11 cellular contexts compared by ENCODE assay signal in the genomic region with DNA sequence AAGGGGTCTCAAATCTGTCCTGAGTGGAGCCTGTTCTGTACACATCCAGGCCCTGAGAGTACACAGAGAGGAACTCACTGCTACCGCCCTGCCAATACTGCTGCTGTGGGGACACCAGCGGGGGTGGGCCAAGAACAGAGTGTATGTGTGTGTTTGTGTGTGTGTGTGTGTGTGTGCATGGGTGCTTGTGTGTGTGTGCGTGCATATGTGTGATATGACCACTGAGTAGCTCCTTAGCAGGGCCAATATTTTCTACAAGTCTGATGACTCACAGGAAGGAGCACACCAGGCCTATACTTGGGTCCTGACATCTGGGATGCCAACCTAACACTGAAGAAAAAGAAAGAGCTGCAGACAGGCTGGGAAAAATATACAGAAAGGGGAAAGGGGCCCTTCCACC. TPM values are rescaled to one million over a fixed set of nuclear protein-coding genes. Genes with fewer than 3 reads are reported as not detected.
DNase-seq lines count a peak whose midpoint lies in the region; ATAC-seq and TF ChIP-seq lines count a peak whose summit lies in the region.
"Had no signal": no experiment of that assay in that cellular context is flagged by ENCODE, and none has a peak within 500 bp of the region (broad histone marks: within the 10 kb centered on the region; RNA-seq: fewer than 3 reads in every experiment).

No MANE protein-coding gene starts in this region.

- H3K4me3 Mint-ChIP-seq in nephron progenitor cell: no peak overlapping the region
- no peak overlapping the region for H3K4me3 Mint-ChIP-seq in WTC11
- H3K4me3 Mint-ChIP-seq: activated CD4-positive, alpha-beta T cell treated with anti-CD3 and anti-CD28 coated beads, Interleukin-2, amount 10 ng/mL, durations not matched to agents 7 days and 5 days had no signal

- H3K4me3 ChIP-seq in fibroblast of lung (replicated peaks in 1 of 4; ENCODE audit: control extremely low read depth in 1 of 4, insufficient read depth in 1 of 4, low read depth in 3 of 4, low read length in 4 of 4): peak overlapping the region in 2 of 4 experiments; percentile 48 to 50

- ATAC-seq in omental fat pad (ENCODE audit: low FRiP score) (no peak), WTC11 (no peak), HG02973 (IDR thresholded peaks at IDR 0.05; ENCODE audit: unreplicated experiment) (no peak)

- H3K9me3 ChIP-seq in fibroblast of lung (ENCODE audit: control insufficient read depth, insufficient read depth, low read depth, low read length): no peaks in the 10 kb centered on the region

- CTCF ChIA-PET in RWPE1 (lab: Yijun Ruan, JAX) (interaction anchor here (0.6 kb wide), 1 partner anchor 39 kb away, joined by 3 read pairs; no protein-coding TSS in a partner anchor), WTC11 (lab: Charles Lee) (no interaction called here)

- no peaks in the 10 kb centered on the region for H3K79me2 ChIP-seq in fibroblast of lung (ENCODE audit: control insufficient read depth, insufficient read depth, low read length)

- no peak overlapping the region for H3K9ac ChIP-seq in fibroblast of lung (ENCODE audit: insufficient read depth, low read length)

- H3K4me1 ChIP-seq in fibroblast of lung (ENCODE audit: control insufficient read depth, extremely low read depth, insufficient read depth, low read length): peaks cover 29% of the 10 kb centered on the region

- H3K36me3 ChIP-seq in fibroblast of lung (ENCODE audit: control insufficient read depth, insufficient read depth, low read length): no peaks in the 10 kb centered on the region

- H3K9me3 Mint-ChIP-seq in nephron progenitor cell: no peaks in the 10 kb centered on the region
- no peaks in the 10 kb centered on the region for H3K9me3 Mint-ChIP-seq in WTC11
- H3K9me3 Mint-ChIP-seq: activated CD4-positive, alpha-beta T cell treated with anti-CD3 and anti-CD28 coated beads, Interleukin-2, amount 10 ng/mL, durations not matched to agents 7 days and 5 days had no signal

- no peak for TF ChIP-seq CTCF in RWPE1 (conservative IDR thresholded peaks at IDR 0.05; ENCODE audit: low read depth)
- no peak for TF ChIP-seq CTCF in fibroblast of lung (conservative IDR thresholded peaks at IDR 0.05 in 1 of 2, IDR thresholded peaks at IDR 0.05 in 1 of 2; ENCODE audit: low read depth in 1 of 2, low read length in 2 of 2)
- TF ChIP-seq CTCF in omental fat pad (IDR thresholded peaks at IDR 0.05): no peak
- no peak for TF ChIP-seq CTCF in nephron progenitor cell (IDR thresholded peaks at IDR 0.05)
- no peak for TF ChIP-seq CTCF in WTC11 (IDR thresholded peaks at IDR 0.05)

- H3K4me1 Mint-ChIP-seq in nephron progenitor cell (peaks cover 7% of the 10 kb centered on the region), WTC11 (peaks cover 14% of the 10 kb centered on the region)

- peak overlapping the region; percentile 100 for H3K27ac ChIP-seq in RWPE1
- peak overlapping the region; percentile 62 for H3K27ac ChIP-seq in fibroblast of lung (ENCODE audit: insufficient read depth, low read length)

- peak overlapping the region; percentile 84 for H3K4me2 ChIP-seq in fibroblast of lung (ENCODE audit: extremely low read depth, insufficient read depth, low read length)

- no peaks in the 10 kb centered on the region for H4K20me1 ChIP-seq in fibroblast of lung (ENCODE audit: control insufficient read depth, extremely low read depth, insufficient read depth, low read length)

- DNase-seq in H4 (ENCODE audit: low spot score): peak; percentile 33
- DNase-seq in RWPE1 (ENCODE audit: low spot score): no peak
- peak in 1 of 2 donors; percentile 44 for DNase-seq in fibroblast of lung (ENCODE audit: low read depth in 2 of 2)
- DNase-seq in stimulated activated CD8-positive, alpha-beta memory T cell treated with anti-CD3 and anti-CD28 coated beads, Interleukin-4, amount 100 ng/mL, for 48 hours: peak; percentile 18
- DNase-seq in omental fat pad (ENCODE audit: low spot score): no peak
- DNase-seq in nephron progenitor cell: no peak
- no peak for DNase-seq in WTC11 (ENCODE audit: low spot score)
- DNase-seq: islet precursor cell, NCI-H774 had no signal

- no peak overlapping the region for H2AFZ ChIP-seq in fibroblast of lung (ENCODE audit: low read length)

- H3K27ac Mint-ChIP-seq in nephron progenitor cell (no peak overlapping the region), WTC11 (no peak overlapping the region)

- H3K36me3 Mint-ChIP-seq in nephron progenitor cell (ENCODE audit: low read depth) (no peaks in the 10 kb centered on the region), WTC11 (no peaks in the 10 kb centered on the region)

- POLR2A ChIA-PET in RWPE1 (lab: Yijun Ruan, JAX; ENCODE audit: low non-redundant PET): no interaction called here
- POLR2A ChIA-PET in WTC11 (lab: Charles Lee): no interaction called here

- H3K27me3 ChIP-seq in fibroblast of lung (ENCODE audit: control insufficient read depth, insufficient read depth, low read length): no peaks in the 10 kb centered on the region

- H3K27me3 Mint-ChIP-seq in nephron progenitor cell (ENCODE audit: low read depth, poor library complexity) (peaks cover 74% of the 10 kb centered on the region), WTC11 (ENCODE audit: low read depth) (peaks cover 11% of the 10 kb centered on the region)

TF ChIP-seq in WTC11, 78 proteins besides CTCF, POLR2A, EP300 and RAD21 (continues in another document):
- no peak for TF ChIP-seq PREB (CRISPR knock-in tag; IDR thresholded peaks at IDR 0.05; ENCODE audit: borderline replicate concordance)
- TF ChIP-seq ZNF263 (CRISPR knock-in tag; IDR thresholded peaks at IDR 0.05; ENCODE audit: low read depth): no peak
- no peak for TF ChIP-seq SMAD3 (CRISPR knock-in tag; IDR thresholded peaks at IDR 0.05; ENCODE audit: borderline replicate concordance)
- TF ChIP-seq ATF6 (CRISPR knock-in tag; IDR thresholded peaks at IDR 0.05): no peak
- TF ChIP-seq ZNF416 (CRISPR knock-in tag; IDR thresholded peaks at IDR 0.05): no peak

RNA-seq across cellular contexts. Expression of gene RAET1E, which starts 1.4 kb away (rescaled TPM):
- not detected in 2 replicates for total RNA-seq in H4 (2014; rRNA removed; shearing (Covaris generic))
- total RNA-seq in fibroblast of lung (0.51 and 1.5 TPM in 2 replicates), omental fat pad (10 to 100 TPM in 1 of 4 donors, 1 to 10 TPM in 3; 1.4 to 17.5 (median 2.7) TPM), WTC11 (2021) (not detected in 3 replicates)
- polyA plus RNA-seq in fibroblast of lung: 0.12 and 0.70 TPM in 2 replicates
- polyA plus RNA-seq in fibroblast of lung (2012): 0.13 and 0.89 TPM in 2 replicates
- 0.63 TPM in 1 of 2 replicates, not detected in the other for polyA minus RNA-seq in fibroblast of lung (ENCODE audit: low replicate concordance)
- total RNA-seq: activated CD4-positive, alpha-beta T cell treated with anti-CD3 and anti-CD28 coated beads, Interleukin-2, amount 10 ng/mL, durations not matched to agents 7 days and 5 days had no signal

RNA-seq across cellular contexts. Expression of gene RAET1G, which starts 26.4 kb away (rescaled TPM):
- not detected in 2 replicates for total RNA-seq in H4 (2014; rRNA removed; shearing (Covaris generic))
- total RNA-seq in fibroblast of lung (3.3 and 8.8 TPM in 2 replicates), omental fat pad (10 to 100 TPM in 2 of 4 donors, 1 to 10 TPM in 1, not detected in 1; 3.6 to 19.5 (median 10.8) TPM), WTC11 (2021) (not detected in 3 replicates)
- 3.3 and 8.9 TPM in 2 replicates for polyA plus RNA-seq in fibroblast of lung
- polyA plus RNA-seq in fibroblast of lung (2012): 3.7 and 9.9 TPM in 2 replicates
- 1.8 and 10.8 TPM in 2 replicates for polyA minus RNA-seq in fibroblast of lung (ENCODE audit: low replicate concordance)
- total RNA-seq: activated CD4-positive, alpha-beta T cell treated with anti-CD3 and anti-CD28 coated beads, Interleukin-2, amount 10 ng/mL, durations not matched to agents 7 days and 5 days had no signal

RNA-seq across cellular contexts. Expression of gene LRP11, which starts 32.3 kb away (rescaled TPM):
- total RNA-seq in H4 (2014; rRNA removed; shearing (Covaris generic)): 36.8 and 37.0 TPM in 2 replicates
- total RNA-seq in fibroblast of lung (54.7 and 89.5 TPM in 2 replicates), omental fat pad (10 to 100 TPM; 30.5 to 39.4 (median 33.5) TPM), WTC11 (2021) (19.8 to 22.5 TPM (median 22.2 TPM) in 3 replicates)
- 43.3 and 58.4 TPM in 2 replicates for polyA plus RNA-seq in fibroblast of lung
- 31.4 and 42.5 TPM in 2 replicates for polyA plus RNA-seq in fibroblast of lung (2012)
- polyA minus RNA-seq in fibroblast of lung (ENCODE audit: low replicate concordance): 82.3 and 116 TPM in 2 replicates

RNA-seq across cellular contexts. Expression of gene ULBP2, which starts 45.3 kb away (rescaled TPM):
- 11.6 and 15.7 TPM in 2 replicates for total RNA-seq in H4 (2014; rRNA removed; shearing (Covaris generic))
- total RNA-seq in fibroblast of lung (1.0 and 1.8 TPM in 2 replicates), omental fat pad (1 to 10 TPM in 3 of 4 donors, not detected in 1; 1.1 to 2.5 (median 1.2) TPM), WTC11 (2021) (0.13 to 0.23 TPM in 2 of 3 replicates, not detected in the other)
- 6.9 and 10.0 TPM in 2 replicates for polyA plus RNA-seq in fibroblast of lung
- polyA plus RNA-seq in fibroblast of lung (2012): 4.3 and 6.1 TPM in 2 replicates
- polyA minus RNA-seq in fibroblast of lung (ENCODE audit: low replicate concordance): 1.7 and 3.3 TPM in 2 replicates

Comparison
In these comparisons a context has a peak if more than half of its experiments do, and no peak if none do; other contexts are left out.
1. DNase-seq: peak in H4 (single experiment) and stimulated activated CD8-positive, alpha-beta memory T cell treated with anti-CD3 and anti-CD28 coated beads, Interleukin-4, amount 100 ng/mL, for 48 hours (single experiment); none in RWPE1 (single experiment), omental fat pad (single experiment), nephron progenitor cell (single experiment) and WTC11 (single experiment).